In genomic region chr11:32761774-32762173, GRCh38 we compare ENCODE assay signal across 1 cellular context. TPM values are rescaled to one million over a fixed set of nuclear protein-coding genes. Genes with fewer than 3 reads are reported as not detected.
"Had no signal": no experiment of that assay in that cellular context is flagged by ENCODE, and none has a peak within 500 bp of the region (broad histone marks: within the 10 kb centered on the region; RNA-seq: fewer than 3 reads in every experiment).

No MANE protein-coding gene starts in this region.

RNA-seq across cellular contexts. Expression of gene CCDC73, which starts 32.7 kb away (rescaled TPM):
- total RNA-seq: G401 had no signal
